In genomic region chr2:84971799-84972790, GRCh38 we compare ENCODE assay signal across 8 cellular contexts. TPM values are rescaled to one million over a fixed set of nuclear protein-coding genes. Genes with fewer than 3 reads are reported as not detected.
DNase-seq lines count a peak whose midpoint lies in the region; FAIRE-seq and TF ChIP-seq lines count a peak whose summit lies in the region.

No MANE protein-coding gene starts in this region.

- DNase-seq in GM12891 (ENCODE audit: insufficient read length, low spot score) = peak; percentile 45
- DNase-seq in HFF-Myc (ENCODE audit: extremely low read depth, low read depth) = no peak
- DNase-seq in NCI-H1105 (lab: John Stamatoyannopoulos, UW) = peak; percentile 18
- DNase-seq in activated CD8-positive, alpha-beta memory T cell treated with anti-CD3 and anti-CD28 coated beads for 4 hours (ENCODE audit: low read depth in 2 of 2) = peak; percentile 35 to 52
- DNase-seq in endodermal cell = peak; percentile 69
- DNase-seq in stimulated activated CD8-positive, alpha-beta memory T cell treated with anti-CD3 and anti-CD28 coated beads, Interleukin-4, amount 100 ng/mL, for 4 hours (ENCODE audit: low read depth in 2 of 2, low spot score in 1 of 2) = peak; percentile 33 to 47
- DNase-seq in GF-D8 (lab: John Stamatoyannopoulos, UW) = no peak

- H3K4me1 ChIP-seq in endodermal cell (ENCODE audit: control insufficient read depth, insufficient read depth, low read length) = no peaks in the 10 kb centered on the region
- peaks cover 19 to 38% of the 10 kb centered on the region in 2 donors for H3K4me1 ChIP-seq in mucosa of rectum (ENCODE audit: control insufficient read depth in 2 of 2, insufficient read depth in 2 of 2, low read length in 2 of 2)

- H3K27me3 ChIP-seq in endodermal cell (ENCODE audit: control insufficient read depth, insufficient read depth, low read length, poor library complexity, severe bottlenecking) (no peaks in the 10 kb centered on the region), mucosa of rectum (ENCODE audit: control insufficient read depth in 2 of 2, insufficient read depth in 2 of 2, low read length in 2 of 2) (no peaks in the 10 kb centered on the region)

- H3K27ac ChIP-seq in endodermal cell (ENCODE audit: low read depth, low read length) (peak overlapping the region; percentile 84), mucosa of rectum (ENCODE audit: low read depth in 2 of 2, low read length in 2 of 2) (peak overlapping the region; percentile 92 to 97)

- no peaks in the 10 kb centered on the region for H3K9me3 ChIP-seq in endodermal cell (ENCODE audit: control insufficient read depth, low read length)
- H3K9me3 ChIP-seq in mucosa of rectum (ENCODE audit: control insufficient read depth in 2 of 2, low read length in 2 of 2) = no peaks in the 10 kb centered on the region

- H3K9ac ChIP-seq in endodermal cell (ENCODE audit: extremely low read depth, low read length, poor library complexity, severe bottlenecking) = peak overlapping the region; percentile 95
- H3K9ac ChIP-seq in mucosa of rectum (ENCODE audit: low read depth in 1 of 2, low read length in 2 of 2) = peak overlapping the region; percentile 60 to 97

- H3K4me3 ChIP-seq in HFF-Myc (replicated peaks; ENCODE audit: low read depth, low read length) (peak overlapping the region; percentile 83), endodermal cell (ENCODE audit: low read length) (peak overlapping the region; percentile 99), mucosa of rectum (ENCODE audit: low read length in 2 of 2) (peak overlapping the region; percentile 75 to 78)

- peak overlapping the region; percentile 94 for H3K27ac Mint-ChIP-seq in endodermal cell

- peaks cover 12% of the 10 kb centered on the region for H3K36me3 Mint-ChIP-seq in endodermal cell (ENCODE audit: low read depth)

- peak overlapping the region; percentile 78 for H3K4me3 Mint-ChIP-seq in endodermal cell

- TF ChIP-seq POLR2A in GM12891 (IDR thresholded peaks at IDR 0.05; ENCODE audit: low read depth, low read length) = no peak

- no peaks in the 10 kb centered on the region for H3K9me3 Mint-ChIP-seq in endodermal cell

- no peaks in the 10 kb centered on the region for H3K27me3 Mint-ChIP-seq in endodermal cell (ENCODE audit: insufficient read depth)

- WGBS in endodermal cell (ENCODE audit: insufficient coverage in 1 of 2, insufficient read length in 1 of 2), 2 experiments = 0% methylated on average over 26 to 67 of the region's 67 CpGs

- no peak for TF ChIP-seq CTCF in HFF-Myc (IDR thresholded peaks at IDR 0.05; ENCODE audit: low read depth, low read length, missing control alignments)
- no peak for TF ChIP-seq CTCF in endodermal cell (conservative IDR thresholded peaks at IDR 0.05)

- H3K4me1 Mint-ChIP-seq in endodermal cell = peaks cover 18% of the 10 kb centered on the region

- FAIRE-seq in GM12891 (lab: Jason Lieb, UNC) = peak; percentile 28

- peaks cover 4% of the 10 kb centered on the region for H3K36me3 ChIP-seq in endodermal cell (ENCODE audit: control insufficient read depth, insufficient read depth, low read length)
- H3K36me3 ChIP-seq in mucosa of rectum (ENCODE audit: control insufficient read depth in 2 of 2, insufficient read depth in 2 of 2, low read length in 2 of 2) = no peaks in the 10 kb centered on the region

TF ChIP-seq in GM12891, 5 proteins besides CTCF, POLR2A, EP300 and RAD21:
- TF ChIP-seq POLR2AphosphoS5 (IDR thresholded peaks at IDR 0.05; ENCODE audit: low read depth, low read length) = no peak

RNA-seq across cellular contexts. Expression of gene KCMF1, which starts 1.1 kb away (rescaled TPM):
- 35.9 TPM for polyA plus RNA-seq in GM12891 (2012; ENCODE audit: low read depth, missing spikeins)
- 10 to 100 TPM; 71.8 to 86.8 TPM for total RNA-seq in endodermal cell
- 77.4 TPM for polyA plus RNA-seq in endodermal cell (2013, experiment 1 of 2)
- 68.3 TPM for polyA plus RNA-seq in endodermal cell (2013, experiment 2 of 2)

Comparison
In these comparisons a context has a peak if more than half of its experiments do, and no peak if none do; other contexts are left out.
1. DNase-seq: peak in GM12891 (single experiment), NCI-H1105 (single experiment), activated CD8-positive, alpha-beta memory T cell treated with anti-CD3 and anti-CD28 coated beads for 4 hours (2 of 2), endodermal cell (single experiment) and stimulated activated CD8-positive, alpha-beta memory T cell treated with anti-CD3 and anti-CD28 coated beads, Interleukin-4, amount 100 ng/mL, for 4 hours (2 of 2); none in HFF-Myc (single experiment) and GF-D8 (single experiment).
2. Peak in every context shown above with its lines, with median percentiles within 50 percentile points of each other: H3K4me3 ChIP-seq.